ENCODE assay signal across 33 cellular contexts in the genomic region with DNA sequence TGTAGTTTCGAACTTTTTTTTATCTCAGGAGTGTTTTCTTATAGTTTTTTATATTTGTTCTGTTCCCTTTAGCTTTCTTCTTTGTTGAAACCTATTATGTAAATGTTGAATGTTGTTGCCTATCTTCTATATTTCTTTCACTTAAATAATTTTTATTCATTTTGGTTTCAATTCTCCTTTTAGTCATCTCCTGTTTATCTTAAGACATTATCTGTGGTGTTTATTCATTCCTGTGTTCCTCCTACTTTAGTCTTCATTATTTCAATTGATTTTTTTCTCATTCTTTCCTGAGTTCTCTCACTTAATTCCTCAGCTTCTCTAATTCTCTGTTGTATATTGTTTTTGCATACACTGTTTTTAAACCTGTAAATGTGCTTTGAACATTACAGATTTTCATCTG.
"Had no signal": no experiment of that assay in that cellular context is flagged by ENCODE, and none has a peak within 500 bp of the region (broad histone marks: within the 10 kb centered on the region; RNA-seq: fewer than 3 reads in every experiment).

No MANE protein-coding gene starts in this region.

- FAIRE-seq: astrocyte, bronchial epithelial cell, colon, endothelial cell of umbilical vein had no signal

- DNase-seq: activated B cell treated with CpG ODN at 0.5 μM for 24 hours; activated CD4-positive, alpha-beta memory T cell treated with anti-CD3 and anti-CD28 coated beads for 36 hours; activated CD4-positive, alpha-beta T cell treated with anti-CD3 and anti-CD28 coated beads, Interleukin-2, amount 10 ng/mL, durations not matched to agents 24 days and 14 days; activated CD8-positive, alpha-beta memory T cell treated with anti-CD3 and anti-CD28 coated beads, Interleukin-2, amount 50 U/mL, for 48 hours; activated effector memory CD4-positive, alpha-beta T cell treated with Interleukin-2 at 50 U/mL for 16 hours; activated gamma-delta T cell treated with Interleukin-2 at 50 U/mL for 16 hours; activated naive CD4-positive, alpha-beta T cell treated with anti-CD3 and anti-CD28 coated beads, Interleukin-2, amount 50 U/mL, for 16 hours; activated naive CD4-positive, alpha-beta T cell treated with Interleukin-2 at 50 U/mL for 16 hours; activated T-cell treated with anti-CD3 and anti-CD28 coated beads for 4 hours; activated T-cell treated with anti-CD3 and anti-CD28 coated beads, Interleukin-2, amount 50 U/mL, for 24 hours; activated T-cell treated with anti-CD3 and anti-CD28 coated beads, Interleukin-2, amount 50 U/mL, for 72 hours; amniotic stem cell; anterior cingulate cortex; brain microvascular endothelial cell; cortex of kidney; dermis blood vessel endothelial cell; effector CD4-positive, alpha-beta T cell; effector memory CD8-positive, alpha-beta T cell; esophagus squamous epithelium; foreskin melanocyte; head of caudate nucleus; T-helper 1 cell; T-helper 17 cell; T1000; WERI-Rb-1 had no signal

- H3K36me3 ChIP-seq: brain microvascular endothelial cell had no signal

- H3K4me1 Mint-ChIP-seq: T-helper 17 cell had no signal

- H3K9me3 ChIP-seq: esophagus squamous epithelium had no signal

- H3K27me3 Mint-ChIP-seq: activated B cell treated with CpG ODN at 0.5 μM for 24 hours; activated CD4-positive, alpha-beta memory T cell treated with anti-CD3 and anti-CD28 coated beads for 36 hours; activated CD4-positive, alpha-beta T cell treated with anti-CD3 and anti-CD28 coated beads, Interleukin-2, amount 10 ng/mL, durations not matched to agents 24 days and 14 days; activated naive CD8-positive, alpha-beta T cell; activated T-cell treated with anti-CD3 and anti-CD28 coated beads, Interleukin-2, amount 50 U/mL, for 24 hours; effector memory CD8-positive, alpha-beta T cell; T-helper 17 cell had no signal

- H3K27ac Mint-ChIP-seq: activated B cell treated with CpG ODN at 0.5 μM for 24 hours; activated CD4-positive, alpha-beta memory T cell treated with anti-CD3 and anti-CD28 coated beads for 36 hours; activated CD4-positive, alpha-beta T cell treated with anti-CD3 and anti-CD28 coated beads, Interleukin-2, amount 10 ng/mL, durations not matched to agents 24 days and 14 days; activated naive CD8-positive, alpha-beta T cell; activated T-cell treated with anti-CD3 and anti-CD28 coated beads, Interleukin-2, amount 50 U/mL, for 24 hours; activated T-cell treated with anti-CD3 and anti-CD28 coated beads, Interleukin-2, amount 50 U/mL, for 72 hours; T-helper 17 cell; T-helper 2 cell treated with Interferon-gamma antibody and Interleukin-4, amounts not matched to agents 5 μg/mL and 100 μg/mL, for 36 hours had no signal

- H3K4me3 Mint-ChIP-seq: activated B cell treated with CpG ODN at 0.5 μM for 24 hours; activated CD4-positive, alpha-beta memory T cell treated with anti-CD3 and anti-CD28 coated beads for 36 hours; activated CD4-positive, alpha-beta T cell treated with anti-CD3 and anti-CD28 coated beads, Interleukin-2, amount 10 ng/mL, durations not matched to agents 24 days and 14 days; activated naive CD8-positive, alpha-beta T cell; activated T-cell treated with anti-CD3 and anti-CD28 coated beads, Interleukin-2, amount 50 U/mL, for 24 hours; activated T-cell treated with anti-CD3 and anti-CD28 coated beads, Interleukin-2, amount 50 U/mL, for 72 hours; effector memory CD8-positive, alpha-beta T cell; T-helper 17 cell; T-helper 2 cell treated with Interferon-gamma antibody and Interleukin-4, amounts not matched to agents 5 μg/mL and 100 μg/mL, for 36 hours had no signal

- H3K27me3 ChIP-seq: brain microvascular endothelial cell, esophagus squamous epithelium had no signal

- H3K27ac ChIP-seq: brain microvascular endothelial cell, epithelial cell of prostate, esophagus squamous epithelium, WERI-Rb-1 had no signal

- H3K4me3 ChIP-seq: esophagus squamous epithelium had no signal

- ATAC-seq: activated CD4-positive, CD25-positive, alpha-beta regulatory T cell treated with anti-CD3 and anti-CD28 coated beads, Interleukin-2, amount 50 U/mL, for 24 hours; activated T-cell treated with anti-CD3 and anti-CD28 coated beads, Interleukin-2, amount 50 U/mL, for 72 hours; effector memory CD8-positive, alpha-beta T cell; T-helper 17 cell had no signal
